Comparison of ENCODE assay signal across 1 cellular context in the genomic region with DNA sequence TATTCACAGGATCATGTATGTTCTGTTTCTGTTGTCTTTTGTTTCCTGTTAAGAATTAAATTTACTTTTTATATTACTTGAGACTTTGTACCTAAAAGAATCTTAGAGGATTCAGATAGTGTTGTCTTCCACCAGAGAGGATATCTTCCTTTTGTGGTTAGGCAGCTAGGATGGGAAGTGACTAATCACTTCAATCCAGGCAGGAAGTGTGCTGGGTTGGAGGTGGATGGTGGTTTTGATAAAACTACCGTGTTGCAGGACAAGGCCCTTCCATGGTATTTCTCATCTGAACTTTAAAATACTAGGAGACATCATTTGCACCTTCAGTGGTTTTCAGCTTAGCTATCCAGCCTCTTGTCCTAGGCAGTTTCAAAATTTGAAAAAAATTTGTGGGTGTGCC.
TF ChIP-seq lines count a peak whose summit lies in the region.

No MANE protein-coding gene starts in this region.

TF ChIP-seq in HepG2, 621 proteins besides CTCF, POLR2A, EP300 and RAD21 (continued from another document):
- TF ChIP-seq, protein P1, sequence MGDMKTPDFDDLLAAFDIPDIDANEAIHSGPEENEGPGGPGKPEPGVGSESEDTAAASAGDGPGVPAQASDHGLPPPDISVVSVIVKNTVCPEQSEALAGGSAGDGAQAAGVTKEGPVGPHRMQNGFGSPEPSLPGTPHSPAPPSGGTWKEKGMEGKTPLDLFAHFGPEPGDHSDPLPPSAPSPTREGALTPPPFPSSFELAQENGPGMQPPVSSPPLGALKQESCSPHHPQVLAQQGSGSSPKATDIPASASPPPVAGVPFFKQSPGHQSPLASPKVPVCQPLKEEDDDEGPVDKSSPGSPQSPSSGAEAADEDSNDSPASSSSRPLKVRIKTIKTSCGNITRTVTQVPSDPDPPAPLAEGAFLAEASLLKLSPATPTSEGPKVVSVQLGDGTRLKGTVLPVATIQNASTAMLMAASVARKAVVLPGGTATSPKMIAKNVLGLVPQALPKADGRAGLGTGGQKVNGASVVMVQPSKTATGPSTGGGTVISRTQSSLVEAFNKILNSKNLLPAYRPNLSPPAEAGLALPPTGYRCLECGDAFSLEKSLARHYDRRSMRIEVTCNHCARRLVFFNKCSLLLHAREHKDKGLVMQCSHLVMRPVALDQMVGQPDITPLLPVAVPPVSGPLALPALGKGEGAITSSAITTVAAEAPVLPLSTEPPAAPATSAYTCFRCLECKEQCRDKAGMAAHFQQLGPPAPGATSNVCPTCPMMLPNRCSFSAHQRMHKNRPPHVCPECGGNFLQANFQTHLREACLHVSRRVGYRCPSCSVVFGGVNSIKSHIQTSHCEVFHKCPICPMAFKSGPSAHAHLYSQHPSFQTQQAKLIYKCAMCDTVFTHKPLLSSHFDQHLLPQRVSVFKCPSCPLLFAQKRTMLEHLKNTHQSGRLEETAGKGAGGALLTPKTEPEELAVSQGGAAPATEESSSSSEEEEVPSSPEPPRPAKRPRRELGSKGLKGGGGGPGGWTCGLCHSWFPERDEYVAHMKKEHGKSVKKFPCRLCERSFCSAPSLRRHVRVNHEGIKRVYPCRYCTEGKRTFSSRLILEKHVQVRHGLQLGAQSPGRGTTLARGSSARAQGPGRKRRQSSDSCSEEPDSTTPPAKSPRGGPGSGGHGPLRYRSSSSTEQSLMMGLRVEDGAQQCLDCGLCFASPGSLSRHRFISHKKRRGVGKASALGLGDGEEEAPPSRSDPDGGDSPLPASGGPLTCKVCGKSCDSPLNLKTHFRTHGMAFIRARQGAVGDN (CRISPR knock-in tag; IDR thresholded peaks at IDR 0.05) = no peak
- TF ChIP-seq MXD4 (CRISPR knock-in tag; IDR thresholded peaks at IDR 0.05) (no peak), ZNF773 (CRISPR knock-in tag; IDR thresholded peaks at IDR 0.05; ENCODE audit: borderline replicate concordance) (no peak), FOXM1 (CRISPR knock-in tag; IDR thresholded peaks at IDR 0.05) (no peak)
